Comparison of ENCODE assay signal across 35 cellular contexts in the genomic region with DNA sequence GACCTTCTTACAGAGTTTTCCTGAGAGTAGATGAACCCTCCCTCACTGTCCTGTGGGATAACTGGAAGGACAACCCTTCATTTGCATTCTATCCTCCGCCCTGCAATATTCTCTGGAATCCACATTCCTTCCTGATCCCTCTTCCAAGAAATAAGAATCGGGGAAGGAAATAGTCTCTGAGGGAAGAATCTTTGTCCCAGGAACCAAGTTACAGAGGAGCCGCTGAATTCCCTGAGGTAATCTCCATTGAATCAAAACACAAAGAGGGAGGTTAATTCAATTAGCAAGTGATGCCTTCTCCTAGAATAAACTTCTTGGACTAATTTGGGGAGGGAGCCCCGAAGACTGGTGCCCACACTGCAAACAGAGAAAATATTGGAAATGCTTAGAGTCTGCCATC.
"Had no signal": no experiment of that assay in that cellular context is flagged by ENCODE, and none has a peak within 500 bp of the region (broad histone marks: within the 10 kb centered on the region; RNA-seq: fewer than 3 reads in every experiment).

No MANE protein-coding gene starts in this region.

- H3K36me3 Mint-ChIP-seq: activated naive CD4-positive, alpha-beta T cell treated with anti-CD3 and anti-CD28 coated beads, Interleukin-2, amount 50 U/mL, for 72 hours; activated naive CD8-positive, alpha-beta T cell treated with anti-CD3 and anti-CD28 coated beads for 36 hours had no signal

- H3K27me3 Mint-ChIP-seq: activated B cell treated with CpG ODN at 0.5 μM for 24 hours; activated CD4-positive, alpha-beta T cell treated with anti-CD3 and anti-CD28 coated beads, Interleukin-2, amount 10 ng/mL, durations not matched to agents 24 days and 14 days; activated CD8-positive, alpha-beta T cell treated with anti-CD3 and anti-CD28 coated beads for 36 hours; activated naive CD8-positive, alpha-beta T cell treated with anti-CD3 and anti-CD28 coated beads for 36 hours; activated T-helper 17 cell treated with anti-CD3 and anti-CD28 coated beads, Interleukin-2, amount 50 U/mL, for 72 hours had no signal

- H3K4me1 ChIP-seq: adrenal gland, body of pancreas, breast epithelium had no signal

- H3K9me3 ChIP-seq: adrenal gland had no signal

- H3K4me3 Mint-ChIP-seq: activated B cell treated with CpG ODN at 0.5 μM for 24 hours; activated CD4-positive, alpha-beta memory T cell treated with anti-CD3 and anti-CD28 coated beads for 36 hours; activated CD4-positive, alpha-beta T cell treated with anti-CD3 and anti-CD28 coated beads, Interleukin-2, amount 10 ng/mL, durations not matched to agents 24 days and 14 days; activated CD8-positive, alpha-beta T cell treated with anti-CD3 and anti-CD28 coated beads for 36 hours; activated naive CD4-positive, alpha-beta T cell treated with anti-CD3 and anti-CD28 coated beads for 36 hours; activated naive CD8-positive, alpha-beta T cell treated with anti-CD3 and anti-CD28 coated beads for 36 hours; activated T-cell treated with anti-CD3 and anti-CD28 coated beads, Interleukin-2, amount 50 U/mL, for 4 hours; activated T-cell treated with anti-CD3 and anti-CD28 coated beads, Interleukin-2, amount 50 U/mL, for 72 hours; activated T-helper 1 cell treated with anti-CD3 and anti-CD28 coated beads, Interleukin-12 subunit alpha, Interleukin-12 subunit beta, Interleukin-2, Interleukin-4 antibody, amounts not matched to agents 30 ng/mL and 10 ng/mL and 1 ng/mL, durations not matched to agents 14 hours and 24 hours and 36 hours; activated T-helper 17 cell treated with anti-CD3 and anti-CD28 coated beads, Interleukin-2, amount 50 U/mL, for 72 hours; T-helper 1 cell treated with Interleukin-12 subunit alpha and Interleukin-12 subunit beta and Interleukin-4 antibody, amounts not matched to agents 30 μg/mL and 1 μg/mL, for 36 hours; T-helper 2 cell treated with Interferon-gamma antibody and Interleukin-4, amounts not matched to agents 5 μg/mL and 100 μg/mL, for 36 hours had no signal

- H3K27ac ChIP-seq: adrenal gland, body of pancreas, brain microvascular endothelial cell, breast epithelium, WERI-Rb-1 had no signal

- ATAC-seq: activated CD8-positive, alpha-beta T cell treated with anti-CD3 and anti-CD28 coated beads for 36 hours; activated naive CD4-positive, alpha-beta T cell treated with anti-CD3 and anti-CD28 coated beads, Interleukin-2, amount 50 U/mL, for 72 hours; activated T-cell treated with anti-CD3 and anti-CD28 coated beads, Interleukin-2, amount 50 U/mL, for 4 hours; activated T-cell treated with anti-CD3 and anti-CD28 coated beads, Interleukin-2, amount 50 U/mL, for 72 hours; activated T-helper 17 cell treated with anti-CD3 and anti-CD28 coated beads, Interleukin-2, amount 50 U/mL, for 72 hours; body of pancreas had no signal

- H3K27me3 ChIP-seq: adrenal gland, body of pancreas, brain microvascular endothelial cell, breast epithelium had no signal

- H3K4me1 Mint-ChIP-seq: activated B cell treated with CpG ODN at 0.5 μM for 24 hours; activated CD4-positive, alpha-beta T cell treated with anti-CD3 and anti-CD28 coated beads, Interleukin-2, amount 10 ng/mL, durations not matched to agents 24 days and 14 days; activated naive CD8-positive, alpha-beta T cell treated with anti-CD3 and anti-CD28 coated beads for 36 hours; activated T-helper 17 cell treated with anti-CD3 and anti-CD28 coated beads, Interleukin-2, amount 50 U/mL, for 72 hours had no signal

- H3K27ac Mint-ChIP-seq: activated B cell treated with CpG ODN at 0.5 μM for 24 hours; activated CD4-positive, alpha-beta memory T cell treated with anti-CD3 and anti-CD28 coated beads for 36 hours; activated CD4-positive, alpha-beta T cell treated with anti-CD3 and anti-CD28 coated beads, Interleukin-2, amount 10 ng/mL, durations not matched to agents 24 days and 14 days; activated CD8-positive, alpha-beta T cell treated with anti-CD3 and anti-CD28 coated beads for 36 hours; activated naive CD4-positive, alpha-beta T cell treated with anti-CD3 and anti-CD28 coated beads for 36 hours; activated naive CD4-positive, alpha-beta T cell treated with anti-CD3 and anti-CD28 coated beads, Interleukin-2, amount 50 U/mL, for 72 hours; activated naive CD8-positive, alpha-beta T cell treated with anti-CD3 and anti-CD28 coated beads for 36 hours; activated T-cell treated with anti-CD3 and anti-CD28 coated beads, Interleukin-2, amount 50 U/mL, for 72 hours; activated T-helper 1 cell treated with anti-CD3 and anti-CD28 coated beads, Interleukin-12 subunit alpha, Interleukin-12 subunit beta, Interleukin-2, Interleukin-4 antibody, amounts not matched to agents 30 ng/mL and 10 ng/mL and 1 ng/mL, durations not matched to agents 14 hours and 24 hours and 36 hours; activated T-helper 17 cell treated with anti-CD3 and anti-CD28 coated beads, Interleukin-2, amount 50 U/mL, for 72 hours; T-helper 1 cell treated with Interleukin-12 subunit alpha and Interleukin-12 subunit beta and Interleukin-4 antibody, amounts not matched to agents 30 μg/mL and 1 μg/mL, for 36 hours; T-helper 2 cell treated with Interferon-gamma antibody and Interleukin-4, amounts not matched to agents 5 μg/mL and 100 μg/mL, for 36 hours had no signal

- H3K4me3 ChIP-seq: adrenal gland, body of pancreas, breast epithelium had no signal

- DNase-seq: activated B cell treated with CpG ODN at 0.5 μM for 24 hours; activated CD4-positive, alpha-beta memory T cell treated with anti-CD3 and anti-CD28 coated beads for 36 hours; activated CD4-positive, alpha-beta T cell treated with anti-CD3 and anti-CD28 coated beads for 4 hours; activated CD4-positive, alpha-beta T cell treated with anti-CD3 and anti-CD28 coated beads, Interleukin-2, amount 10 ng/mL, durations not matched to agents 24 days and 14 days; activated CD4-positive, alpha-beta T cell treated with anti-CD3 and anti-CD28 coated beads, Interleukin-2, amount 50 U/mL, for 1 hour; activated CD4-positive, alpha-beta T cell treated with anti-CD3 and anti-CD28 coated beads, Interleukin-2, amount 50 U/mL, for 4 hours; activated CD4-positive, CD25-positive, alpha-beta regulatory T cell treated with anti-CD3 and anti-CD28 coated beads, Interleukin-2, amount 50 U/mL, for 72 hours; activated CD8-positive, alpha-beta memory T cell treated with anti-CD3 and anti-CD28 coated beads, Interleukin-2, amount 50 U/mL, for 4 hours; activated CD8-positive, alpha-beta T cell treated with anti-CD3 and anti-CD28 coated beads for 36 hours; activated effector memory CD4-positive, alpha-beta T cell treated with anti-CD3 and anti-CD28 coated beads, Interleukin-2, amount 50 U/mL, for 16 hours; activated gamma-delta T cell treated with Interleukin-2 at 50 U/mL for 16 hours; activated naive CD4-positive, alpha-beta T cell; activated naive CD4-positive, alpha-beta T cell treated with anti-CD3 and anti-CD28 coated beads for 36 hours; activated naive CD4-positive, alpha-beta T cell treated with anti-CD3 and anti-CD28 coated beads, Interleukin-2, amount 50 U/mL, for 16 hours; activated naive CD8-positive, alpha-beta T cell treated with anti-CD3 and anti-CD28 coated beads for 36 hours; activated T-cell treated with anti-CD3 and anti-CD28 coated beads for 4 hours; activated T-cell treated with anti-CD3 and anti-CD28 coated beads, Interleukin-2, amount 50 U/mL, for 1 hour; activated T-cell treated with anti-CD3 and anti-CD28 coated beads, Interleukin-2, amount 50 U/mL, for 4 hours; activated T-cell treated with anti-CD3 and anti-CD28 coated beads, Interleukin-2, amount 50 U/mL, for 72 hours; adrenal gland; amniotic stem cell; aorta; body of pancreas; brain microvascular endothelial cell; central memory CD4-positive, alpha-beta T cell; T-helper 1 cell; T-helper 2 cell; T-helper 9 cell; WERI-Rb-1 had no signal

- H3K9me3 Mint-ChIP-seq: activated T-cell treated with anti-CD3 and anti-CD28 coated beads, Interleukin-2, amount 50 U/mL, for 4 hours; activated T-helper 1 cell treated with anti-CD3 and anti-CD28 coated beads, Interleukin-12 subunit alpha, Interleukin-12 subunit beta, Interleukin-2, Interleukin-4 antibody, amounts not matched to agents 30 ng/mL and 10 ng/mL and 1 ng/mL, durations not matched to agents 14 hours and 24 hours and 36 hours; T-helper 1 cell treated with Interleukin-12 subunit alpha and Interleukin-12 subunit beta and Interleukin-4 antibody, amounts not matched to agents 30 μg/mL and 1 μg/mL, for 36 hours had no signal

- H3K36me3 ChIP-seq: adrenal gland, brain microvascular endothelial cell, breast epithelium, WERI-Rb-1 had no signal
